In the genomic region with DNA sequence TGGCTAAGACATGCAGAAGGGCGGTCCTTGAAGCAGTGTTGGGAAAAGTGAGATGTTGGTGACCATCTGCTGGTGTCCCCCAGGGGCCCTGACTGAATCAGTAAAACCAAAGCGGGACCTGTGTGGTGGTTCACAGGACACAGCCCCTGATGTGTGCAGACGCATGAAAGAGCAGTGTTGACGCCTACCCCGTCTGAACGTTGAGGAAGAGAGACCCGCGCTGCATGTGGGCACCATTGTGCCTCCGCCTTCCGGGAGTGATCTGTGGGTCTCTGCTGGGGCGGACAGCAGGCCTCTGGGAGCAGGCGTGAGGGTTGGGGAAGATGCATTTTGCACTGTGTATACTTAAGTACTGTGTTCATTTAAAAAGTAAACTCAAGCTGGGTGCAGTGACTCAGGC, we compare ENCODE assay signal across 16 cellular contexts. TPM values are rescaled to one million over a fixed set of nuclear protein-coding genes. Genes with fewer than 3 reads are reported as not detected.
A peak's percentile ranks its signal among the peaks of the same experiment; 100 is the strongest.
DNase-seq lines count a peak whose midpoint lies in the region; TF ChIP-seq lines count a peak whose summit lies in the region.
"Had no signal": no experiment of that assay in that cellular context is flagged by ENCODE, and none has a peak within 500 bp of the region (broad histone marks: within the 10 kb centered on the region; RNA-seq: fewer than 3 reads in every experiment).

No MANE protein-coding gene starts in this region.

- peak overlapping the region in 2 of 11 experiments; percentile 13 to 27; a peak in 2 of 22 replicates for H3K9ac ChIP-seq in BLaER1 treated with 17β-estradiol and CSF1 and Interleukin-3, amounts not matched to agents 10 nM and 100 nM
- H3K9ac ChIP-seq: GM23248 had no signal

- no peak for DNase-seq in activated T-cell treated with anti-CD3 and anti-CD28 coated beads, Interleukin-2, amount 50 U/mL, for 24 hours
- DNase-seq in activated T-cell treated with anti-CD3 and anti-CD28 coated beads for 4 hours (no peak), glutamatergic neuron (peak; percentile 51), stomach (no peak), sigmoid colon (no peak), SKM-1 (lab: John Stamatoyannopoulos, UW; ENCODE audit: unreplicated experiment) (no peak), foreskin fibroblast (no peak)
- DNase-seq: 8988T; C1 segment of cervical spinal cord; CD4-positive, CD25-positive, alpha-beta regulatory T cell; CD8-positive, alpha-beta memory T cell; COR-L47; GM23248; HCEC 1CT had no signal

- TF ChIP-seq POLR2A in stomach (IDR thresholded peaks at IDR 0.05) (no peak), sigmoid colon (IDR thresholded peaks at IDR 0.05) (no peak)

- no peak for TF ChIP-seq CTCF in glutamatergic neuron (IDR thresholded peaks at IDR 0.05; ENCODE audit: partially characterized antibody, unreplicated experiment)
- TF ChIP-seq CTCF in stomach (IDR thresholded peaks at IDR 0.05), result no peak
- TF ChIP-seq CTCF in sigmoid colon (IDR thresholded peaks at IDR 0.05), result no peak
- TF ChIP-seq CTCF in foreskin fibroblast (IDR thresholded peaks at IDR 0.05; ENCODE audit: low read depth, low read length), result no peak

- no peaks in the 10 kb centered on the region for H3K9me3 ChIP-seq in BLaER1 treated with 17β-estradiol and CSF1 and Interleukin-3, amounts not matched to agents 10 nM and 100 nM (replicated peaks in 1 of 11)
- H3K9me3 ChIP-seq in stomach (no peaks in the 10 kb centered on the region), sigmoid colon (no peaks in the 10 kb centered on the region)

- H3K4me3 ChIP-seq in BLaER1 treated with 17β-estradiol and CSF1 and Interleukin-3, amounts not matched to agents 10 nM and 100 nM, result no peak overlapping the region
- H3K4me3 ChIP-seq in stomach, result no peak overlapping the region
- no peak overlapping the region for H3K4me3 ChIP-seq in sigmoid colon
- H3K4me3 ChIP-seq in foreskin fibroblast (ENCODE audit: low read depth in 1 of 2, low read length in 2 of 2), result no peak overlapping the region
- H3K4me3 ChIP-seq: GM23248 had no signal

- intact Hi-C loops in stomach (cut with DNase I; ENCODE audit: low total_unique reads) (no loop called here), sigmoid colon (cut with DNase I) (no loop called here)

- H3K36me3 Mint-ChIP-seq in activated T-cell treated with anti-CD3 and anti-CD28 coated beads, Interleukin-2, amount 50 U/mL, for 24 hours (ENCODE audit: low read depth), result peaks cover 76% of the 10 kb centered on the region
- H3K36me3 Mint-ChIP-seq in glutamatergic neuron (ENCODE audit: unreplicated experiment), result no peaks in the 10 kb centered on the region

- TF ChIP-seq EP300 in stomach (IDR thresholded peaks at IDR 0.05) (no peak), sigmoid colon (IDR thresholded peaks at IDR 0.05) (no peak)

- peaks cover 62 to 95% (median 89%) of the 10 kb centered on the region in 11 experiments for H3K36me3 ChIP-seq in BLaER1 treated with 17β-estradiol and CSF1 and Interleukin-3, amounts not matched to agents 10 nM and 100 nM
- H3K36me3 ChIP-seq in stomach (peaks cover 62 to 95% (median 91%) of the 10 kb centered on the region in 4 donors), sigmoid colon (peaks cover 17 to 86% (median 50%) of the 10 kb centered on the region in 4 donors)

- peaks cover 29% of the 10 kb centered on the region for H3K4me1 Mint-ChIP-seq in activated T-cell treated with anti-CD3 and anti-CD28 coated beads, Interleukin-2, amount 50 U/mL, for 24 hours (ENCODE audit: low read depth)
- peaks cover 8% of the 10 kb centered on the region for H3K4me1 Mint-ChIP-seq in glutamatergic neuron (ENCODE audit: low read depth, unreplicated experiment)

- WGBS in stomach, 5 donors, result 87 to 92% (median 90%) methylated on average over 12 of the region's 12 CpGs
- 95 to 96% methylated on average over 12 of the region's 12 CpGs for WGBS in sigmoid colon, 2 donors

- H3K27ac ChIP-seq in BLaER1 treated with 17β-estradiol and CSF1 and Interleukin-3, amounts not matched to agents 10 nM and 100 nM, result no peak overlapping the region; a peak in 1 of 22 replicates
- H3K27ac ChIP-seq in stomach (peak overlapping the region in 3 of 5 donors; percentile 23 to 81 (median 80)), sigmoid colon (no peak overlapping the region)
- H3K27ac ChIP-seq: GM23248, HL-60 had no signal

- H3K4me2 ChIP-seq in BLaER1 treated with 17β-estradiol and CSF1 and Interleukin-3, amounts not matched to agents 10 nM and 100 nM, result peak overlapping the region in 8 of 11 experiments; percentile 32 to 83 (median 58); a peak in 14 of 22 replicates

- H3K4me3 Mint-ChIP-seq in activated T-cell treated with anti-CD3 and anti-CD28 coated beads, Interleukin-2, amount 50 U/mL, for 24 hours, result no peak overlapping the region
- peak overlapping the region; percentile 5 for H3K4me3 Mint-ChIP-seq in glutamatergic neuron (ENCODE audit: unreplicated experiment)
- H3K4me3 Mint-ChIP-seq: CD4-positive, CD25-positive, alpha-beta regulatory T cell; CD8-positive, alpha-beta memory T cell had no signal

- H3K27me3 Mint-ChIP-seq in activated T-cell treated with anti-CD3 and anti-CD28 coated beads, Interleukin-2, amount 50 U/mL, for 24 hours, result no peaks in the 10 kb centered on the region
- peaks cover 7% of the 10 kb centered on the region for H3K27me3 Mint-ChIP-seq in glutamatergic neuron (ENCODE audit: unreplicated experiment)
- H3K27me3 Mint-ChIP-seq: CD4-positive, CD25-positive, alpha-beta regulatory T cell; CD8-positive, alpha-beta memory T cell had no signal

- H3K27me3 ChIP-seq in BLaER1 treated with 17β-estradiol and CSF1 and Interleukin-3, amounts not matched to agents 10 nM and 100 nM, result peaks cover 0 to 14% (median 0%) of the 10 kb centered on the region in 11 experiments; a peak in 6 of 22 replicates
- H3K27me3 ChIP-seq in stomach (no peaks in the 10 kb centered on the region), sigmoid colon (no peaks in the 10 kb centered on the region)

- no peaks in the 10 kb centered on the region for H3K9me3 Mint-ChIP-seq in activated T-cell treated with anti-CD3 and anti-CD28 coated beads, Interleukin-2, amount 50 U/mL, for 24 hours
- H3K9me3 Mint-ChIP-seq in glutamatergic neuron (ENCODE audit: unreplicated experiment), result peaks cover 5% of the 10 kb centered on the region
- H3K9me3 Mint-ChIP-seq: CD4-positive, CD25-positive, alpha-beta regulatory T cell; CD8-positive, alpha-beta memory T cell had no signal

- peaks cover 84 to 100% (median 98%) of the 10 kb centered on the region in 11 experiments for H4K20me1 ChIP-seq in BLaER1 treated with 17β-estradiol and CSF1 and Interleukin-3, amounts not matched to agents 10 nM and 100 nM

- H3K4me1 ChIP-seq in BLaER1 treated with 17β-estradiol and CSF1 and Interleukin-3, amounts not matched to agents 10 nM and 100 nM, result peaks cover 45 to 96% (median 93%) of the 10 kb centered on the region in 10 experiments
- H3K4me1 ChIP-seq in stomach (peaks cover 57 to 79% (median 59%) of the 10 kb centered on the region in 4 donors), sigmoid colon (peaks cover 0 to 17% (median 15%) of the 10 kb centered on the region in 4 donors)

- H3K27ac Mint-ChIP-seq in activated T-cell treated with anti-CD3 and anti-CD28 coated beads, Interleukin-2, amount 50 U/mL, for 24 hours, result peak overlapping the region; percentile 9
- peak overlapping the region; percentile 87 for H3K27ac Mint-ChIP-seq in glutamatergic neuron (ENCODE audit: unreplicated experiment)
- H3K27ac Mint-ChIP-seq: CD4-positive, CD25-positive, alpha-beta regulatory T cell; CD8-positive, alpha-beta memory T cell had no signal

RNA-seq across cellular contexts. Expression of a gene that starts 31.6 kb away (rescaled TPM):
- total RNA-seq in glutamatergic neuron (ENCODE audit: unreplicated experiment) (150 TPM), stomach (100 to 1,000 TPM in 2 of 5 donors, 10 to 100 TPM in 3; 34.7 to 469 (median 91.4) TPM), sigmoid colon (10 to 100 TPM; 18.4 to 37.9 (median 31.0) TPM)
- polyA plus RNA-seq in stomach (10 to 100 TPM; 13.2 to 21.5 (median 17.9) TPM), sigmoid colon (10 to 100 TPM; 16.8 to 34.5 (median 23.4) TPM)

RNA-seq across cellular contexts. Expression of a gene that starts 37.1 kb away (rescaled TPM):
- total RNA-seq in glutamatergic neuron (ENCODE audit: unreplicated experiment), result 34.3 TPM
- total RNA-seq in stomach, result 10 to 100 TPM in 4 of 5 donors, 1 to 10 TPM in 1; 3.5 to 48.2 (median 44.2) TPM
- 10 to 100 TPM; 31.9 to 37.2 (median 33.3) TPM for polyA plus RNA-seq in stomach
- total RNA-seq in sigmoid colon, result 10 to 100 TPM; 16.6 to 21.8 (median 18.6) TPM
- 10 to 100 TPM; 53.7 to 75.1 (median 61.9) TPM for polyA plus RNA-seq in sigmoid colon

RNA-seq across cellular contexts. Expression of a gene that starts 41.5 kb away (rescaled TPM):
- total RNA-seq in glutamatergic neuron (ENCODE audit: unreplicated experiment) (54.6 TPM), stomach (10 to 100 TPM in 2 of 5 donors, 1 to 10 TPM in 2, under 1 TPM in 1; 0.58 to 77.2 (median 6.8) TPM), sigmoid colon (10 to 100 TPM in 3 of 4 donors, 1 to 10 TPM in 1; 7.6 to 20.2 (median 14.1) TPM)
- polyA plus RNA-seq in stomach (10 to 100 TPM; 17.2 to 41.3 (median 31.9) TPM), sigmoid colon (10 to 100 TPM; 10.4 to 22.9 (median 12.6) TPM)

Comparison
In these comparisons a context has a peak if more than half of its experiments do, and no peak if none do; other contexts are left out.
1. H3K27ac ChIP-seq: peak in stomach (3 of 5); none in BLaER1 treated with 17β-estradiol and CSF1 and Interleukin-3, amounts not matched to agents 10 nM and 100 nM (0 of 11) and sigmoid colon (0 of 4).